1 cellular context compared by ENCODE assay signal in the genomic region with DNA sequence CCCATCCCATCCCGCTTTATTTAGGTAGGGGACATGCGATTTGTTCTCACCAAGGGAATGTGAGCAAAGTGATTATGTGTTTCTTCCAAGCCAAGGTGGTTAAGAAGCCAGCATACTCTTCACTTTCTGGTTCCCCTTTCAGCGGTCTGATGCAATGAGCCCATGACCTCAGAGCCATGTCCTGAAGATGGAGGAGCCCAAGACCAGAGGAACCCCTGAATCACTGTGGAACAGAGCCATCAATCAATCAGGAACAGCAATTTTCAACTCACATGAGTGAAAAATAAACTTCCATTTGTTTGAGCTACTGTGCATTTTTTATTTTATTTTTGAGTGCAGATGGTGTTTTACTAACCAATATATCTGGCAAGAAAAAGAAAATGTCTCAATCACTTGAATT.
TF ChIP-seq lines count a peak whose summit lies in the region.

No MANE protein-coding gene starts in this region.

TF ChIP-seq in K562, 482 proteins besides CTCF, POLR2A, EP300 and RAD21 (continued from another document and continues in another):
- TF ChIP-seq, protein P1, sequence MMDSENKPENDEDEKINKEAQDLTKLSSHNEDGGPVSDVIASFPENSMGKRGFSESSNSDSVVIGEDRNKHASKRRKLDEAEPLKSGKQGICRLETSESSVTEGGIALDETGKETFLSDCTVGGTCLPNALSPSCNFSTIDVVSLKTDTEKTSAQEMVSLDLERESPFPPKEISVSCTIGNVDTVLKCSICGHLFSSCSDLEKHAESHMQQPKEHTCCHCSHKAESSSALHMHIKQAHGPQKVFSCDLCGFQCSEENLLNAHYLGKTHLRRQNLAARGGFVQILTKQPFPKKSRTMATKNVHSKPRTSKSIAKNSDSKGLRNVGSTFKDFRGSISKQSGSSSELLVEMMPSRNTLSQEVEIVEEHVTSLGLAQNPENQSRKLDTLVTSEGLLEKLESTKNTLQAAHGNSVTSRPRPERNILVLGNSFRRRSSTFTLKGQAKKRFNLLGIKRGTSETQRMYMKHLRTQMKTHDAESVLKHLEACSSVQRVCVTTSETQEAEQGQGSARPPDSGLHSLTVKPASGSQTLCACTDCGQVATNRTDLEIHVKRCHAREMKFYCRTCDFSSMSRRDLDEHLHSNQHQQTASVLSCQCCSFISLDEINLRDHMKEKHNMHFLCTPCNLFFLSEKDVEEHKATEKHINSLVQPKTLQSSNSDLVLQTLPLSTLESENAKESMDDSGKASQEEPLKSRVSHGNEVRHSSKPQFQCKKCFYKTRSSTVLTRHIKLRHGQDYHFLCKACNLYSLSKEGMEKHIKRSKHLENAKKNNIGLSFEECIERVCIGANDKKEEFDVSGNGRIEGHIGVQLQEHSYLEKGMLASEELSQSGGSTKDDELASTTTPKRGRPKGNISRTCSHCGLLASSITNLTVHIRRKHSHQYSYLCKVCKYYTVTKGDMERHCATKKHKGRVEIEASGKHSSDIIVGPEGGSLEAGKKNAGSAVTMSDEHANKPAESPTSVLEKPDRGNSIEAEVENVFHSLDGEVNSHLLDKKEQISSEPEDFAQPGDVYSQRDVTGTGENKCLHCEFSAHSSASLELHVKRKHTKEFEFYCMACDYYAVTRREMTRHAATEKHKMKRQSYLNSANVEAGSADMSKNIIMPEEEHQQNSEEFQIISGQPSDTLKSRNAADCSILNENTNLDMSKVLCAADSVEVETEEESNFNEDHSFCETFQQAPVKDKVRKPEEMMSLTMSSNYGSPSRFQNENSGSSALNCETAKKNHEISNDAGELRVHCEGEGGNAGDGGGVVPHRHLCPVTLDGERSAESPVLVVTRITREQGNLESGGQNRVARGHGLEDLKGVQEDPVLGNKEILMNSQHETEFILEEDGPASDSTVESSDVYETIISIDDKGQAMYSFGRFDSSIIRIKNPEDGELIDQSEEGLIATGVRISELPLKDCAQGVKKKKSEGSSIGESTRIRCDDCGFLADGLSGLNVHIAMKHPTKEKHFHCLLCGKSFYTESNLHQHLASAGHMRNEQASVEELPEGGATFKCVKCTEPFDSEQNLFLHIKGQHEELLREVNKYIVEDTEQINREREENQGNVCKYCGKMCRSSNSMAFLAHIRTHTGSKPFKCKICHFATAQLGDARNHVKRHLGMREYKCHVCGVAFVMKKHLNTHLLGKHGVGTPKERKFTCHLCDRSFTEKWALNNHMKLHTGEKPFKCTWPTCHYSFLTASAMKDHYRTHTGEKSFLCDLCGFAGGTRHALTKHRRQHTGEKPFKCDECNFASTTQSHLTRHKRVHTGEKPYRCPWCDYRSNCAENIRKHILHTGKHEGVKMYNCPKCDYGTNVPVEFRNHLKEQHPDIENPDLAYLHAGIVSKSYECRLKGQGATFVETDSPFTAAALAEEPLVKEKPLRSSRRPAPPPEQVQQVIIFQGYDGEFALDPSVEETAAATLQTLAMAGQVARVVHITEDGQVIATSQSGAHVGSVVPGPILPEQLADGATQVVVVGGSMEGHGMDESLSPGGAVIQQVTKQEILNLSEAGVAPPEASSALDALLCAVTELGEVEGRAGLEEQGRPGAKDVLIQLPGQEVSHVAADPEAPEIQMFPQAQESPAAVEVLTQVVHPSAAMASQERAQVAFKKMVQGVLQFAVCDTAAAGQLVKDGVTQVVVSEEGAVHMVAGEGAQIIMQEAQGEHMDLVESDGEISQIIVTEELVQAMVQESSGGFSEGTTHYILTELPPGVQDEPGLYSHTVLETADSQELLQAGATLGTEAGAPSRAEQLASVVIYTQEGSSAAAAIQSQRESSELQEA (IDR thresholded peaks at IDR 0.05; ENCODE audit: low read depth), result no peak
- TF ChIP-seq ZBTB1 (CRISPR knock-in tag; IDR thresholded peaks at IDR 0.05; ENCODE audit: borderline replicate concordance, low read depth), result no peak
- no peak for TF ChIP-seq GABPB1 (CRISPR knock-in tag; IDR thresholded peaks at IDR 0.05)
- no peak for TF ChIP-seq NELFE (IDR thresholded peaks at IDR 0.05; ENCODE audit: insufficient read depth, insufficient read length)
- TF ChIP-seq ZNF79 (CRISPR knock-in tag; IDR thresholded peaks at IDR 0.05; ENCODE audit: low read depth), result no peak
- TF ChIP-seq JUND (IDR thresholded peaks at IDR 0.05; ENCODE audit: borderline replicate concordance, low read depth, low read length), result peak; percentile 71
- TF ChIP-seq JUND (tag; IDR thresholded peaks at IDR 0.05; ENCODE audit: borderline replicate concordance, low read depth, low read length), result peak; percentile 61; the same call in 1 of the 3 replicates
- TF ChIP-seq NONO (IDR thresholded peaks at IDR 0.05; ENCODE audit: low read depth in 2 of 2, low read length in 1 of 2), result no peak
- TF ChIP-seq RBM22 (IDR thresholded peaks at IDR 0.05; ENCODE audit: low read depth, low read length, poor library complexity, severe bottlenecking), result no peak
- no peak for TF ChIP-seq ARID1B (IDR thresholded peaks at IDR 0.05)
- no peak for TF ChIP-seq WHSC1 (IDR thresholded peaks at IDR 0.05; ENCODE audit: low read length)
- no peak for TF ChIP-seq ZNF3 (CRISPR knock-in tag; IDR thresholded peaks at IDR 0.05)
- TF ChIP-seq, protein P2, sequence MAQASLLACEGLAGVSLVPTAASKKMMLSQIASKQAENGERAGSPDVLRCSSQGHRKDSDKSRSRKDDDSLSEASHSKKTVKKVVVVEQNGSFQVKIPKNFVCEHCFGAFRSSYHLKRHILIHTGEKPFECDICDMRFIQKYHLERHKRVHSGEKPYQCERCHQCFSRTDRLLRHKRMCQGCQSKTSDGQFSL (CRISPR knock-in tag; IDR thresholded peaks at IDR 0.05), result no peak
- TF ChIP-seq, protein P2 (tag; IDR thresholded peaks at IDR 0.05), result no peak
- no peak for TF ChIP-seq ZNF232 (CRISPR knock-in tag; IDR thresholded peaks at IDR 0.05)
- TF ChIP-seq POLR2AphosphoS5 (IDR thresholded peaks at IDR 0.05; ENCODE audit: control insufficient read depth, insufficient read depth, low read depth, low read length), result no peak
- TF ChIP-seq, protein P3, sequence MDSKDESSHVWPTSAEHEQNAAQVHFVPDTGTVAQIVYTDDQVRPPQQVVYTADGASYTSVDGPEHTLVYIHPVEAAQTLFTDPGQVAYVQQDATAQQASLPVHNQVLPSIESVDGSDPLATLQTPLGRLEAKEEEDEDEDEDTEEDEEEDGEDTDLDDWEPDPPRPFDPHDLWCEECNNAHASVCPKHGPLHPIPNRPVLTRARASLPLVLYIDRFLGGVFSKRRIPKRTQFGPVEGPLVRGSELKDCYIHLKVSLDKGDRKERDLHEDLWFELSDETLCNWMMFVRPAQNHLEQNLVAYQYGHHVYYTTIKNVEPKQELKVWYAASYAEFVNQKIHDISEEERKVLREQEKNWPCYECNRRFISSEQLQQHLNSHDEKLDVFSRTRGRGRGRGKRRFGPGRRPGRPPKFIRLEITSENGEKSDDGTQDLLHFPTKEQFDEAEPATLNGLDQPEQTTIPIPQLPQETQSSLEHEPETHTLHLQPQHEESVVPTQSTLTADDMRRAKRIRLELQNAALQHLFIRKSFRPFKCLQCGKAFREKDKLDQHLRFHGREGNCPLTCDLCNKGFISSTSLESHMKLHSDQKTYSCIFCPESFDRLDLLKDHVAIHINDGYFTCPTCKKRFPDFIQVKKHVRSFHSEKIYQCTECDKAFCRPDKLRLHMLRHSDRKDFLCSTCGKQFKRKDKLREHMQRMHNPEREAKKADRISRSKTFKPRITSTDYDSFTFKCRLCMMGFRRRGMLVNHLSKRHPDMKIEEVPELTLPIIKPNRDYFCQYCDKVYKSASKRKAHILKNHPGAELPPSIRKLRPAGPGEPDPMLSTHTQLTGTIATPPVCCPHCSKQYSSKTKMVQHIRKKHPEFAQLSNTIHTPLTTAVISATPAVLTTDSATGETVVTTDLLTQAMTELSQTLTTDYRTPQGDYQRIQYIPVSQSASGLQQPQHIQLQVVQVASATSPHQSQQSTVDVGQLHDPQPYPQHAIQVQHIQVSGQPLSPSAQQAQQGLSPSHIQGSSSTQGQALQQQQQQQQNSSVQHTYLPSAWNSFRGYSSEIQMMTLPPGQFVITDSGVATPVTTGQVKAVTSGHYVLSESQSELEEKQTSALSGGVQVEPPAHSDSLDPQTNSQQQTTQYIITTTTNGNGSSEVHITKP (IDR thresholded peaks at IDR 0.05; ENCODE audit: partially characterized antibody), result peak; percentile 22
- TF ChIP-seq SMAD4 (CRISPR knock-in tag; conservative IDR thresholded peaks at IDR 0.05), result no peak
- TF ChIP-seq, protein P4, sequence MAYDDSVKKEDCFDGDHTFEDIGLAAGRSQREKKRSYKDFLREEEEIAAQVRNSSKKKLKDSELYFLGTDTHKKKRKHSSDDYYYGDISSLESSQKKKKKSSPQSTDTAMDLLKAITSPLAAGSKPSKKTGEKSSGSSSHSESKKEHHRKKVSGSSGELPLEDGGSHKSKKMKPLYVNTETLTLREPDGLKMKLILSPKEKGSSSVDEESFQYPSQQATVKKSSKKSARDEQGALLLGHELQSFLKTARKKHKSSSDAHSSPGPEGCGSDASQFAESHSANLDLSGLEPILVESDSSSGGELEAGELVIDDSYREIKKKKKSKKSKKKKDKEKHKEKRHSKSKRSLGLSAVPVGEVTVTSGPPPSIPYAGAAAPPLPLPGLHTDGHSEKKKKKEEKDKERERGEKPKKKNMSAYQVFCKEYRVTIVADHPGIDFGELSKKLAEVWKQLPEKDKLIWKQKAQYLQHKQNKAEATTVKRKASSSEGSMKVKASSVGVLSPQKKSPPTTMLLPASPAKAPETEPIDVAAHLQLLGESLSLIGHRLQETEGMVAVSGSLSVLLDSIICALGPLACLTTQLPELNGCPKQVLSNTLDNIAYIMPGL (CRISPR knock-in tag; IDR thresholded peaks at IDR 0.05), result no peak
- TF ChIP-seq, protein P5, sequence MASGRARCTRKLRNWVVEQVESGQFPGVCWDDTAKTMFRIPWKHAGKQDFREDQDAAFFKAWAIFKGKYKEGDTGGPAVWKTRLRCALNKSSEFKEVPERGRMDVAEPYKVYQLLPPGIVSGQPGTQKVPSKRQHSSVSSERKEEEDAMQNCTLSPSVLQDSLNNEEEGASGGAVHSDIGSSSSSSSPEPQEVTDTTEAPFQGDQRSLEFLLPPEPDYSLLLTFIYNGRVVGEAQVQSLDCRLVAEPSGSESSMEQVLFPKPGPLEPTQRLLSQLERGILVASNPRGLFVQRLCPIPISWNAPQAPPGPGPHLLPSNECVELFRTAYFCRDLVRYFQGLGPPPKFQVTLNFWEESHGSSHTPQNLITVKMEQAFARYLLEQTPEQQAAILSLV (tag; IDR thresholded peaks at IDR 0.05), result no peak
- TF ChIP-seq, protein P6, sequence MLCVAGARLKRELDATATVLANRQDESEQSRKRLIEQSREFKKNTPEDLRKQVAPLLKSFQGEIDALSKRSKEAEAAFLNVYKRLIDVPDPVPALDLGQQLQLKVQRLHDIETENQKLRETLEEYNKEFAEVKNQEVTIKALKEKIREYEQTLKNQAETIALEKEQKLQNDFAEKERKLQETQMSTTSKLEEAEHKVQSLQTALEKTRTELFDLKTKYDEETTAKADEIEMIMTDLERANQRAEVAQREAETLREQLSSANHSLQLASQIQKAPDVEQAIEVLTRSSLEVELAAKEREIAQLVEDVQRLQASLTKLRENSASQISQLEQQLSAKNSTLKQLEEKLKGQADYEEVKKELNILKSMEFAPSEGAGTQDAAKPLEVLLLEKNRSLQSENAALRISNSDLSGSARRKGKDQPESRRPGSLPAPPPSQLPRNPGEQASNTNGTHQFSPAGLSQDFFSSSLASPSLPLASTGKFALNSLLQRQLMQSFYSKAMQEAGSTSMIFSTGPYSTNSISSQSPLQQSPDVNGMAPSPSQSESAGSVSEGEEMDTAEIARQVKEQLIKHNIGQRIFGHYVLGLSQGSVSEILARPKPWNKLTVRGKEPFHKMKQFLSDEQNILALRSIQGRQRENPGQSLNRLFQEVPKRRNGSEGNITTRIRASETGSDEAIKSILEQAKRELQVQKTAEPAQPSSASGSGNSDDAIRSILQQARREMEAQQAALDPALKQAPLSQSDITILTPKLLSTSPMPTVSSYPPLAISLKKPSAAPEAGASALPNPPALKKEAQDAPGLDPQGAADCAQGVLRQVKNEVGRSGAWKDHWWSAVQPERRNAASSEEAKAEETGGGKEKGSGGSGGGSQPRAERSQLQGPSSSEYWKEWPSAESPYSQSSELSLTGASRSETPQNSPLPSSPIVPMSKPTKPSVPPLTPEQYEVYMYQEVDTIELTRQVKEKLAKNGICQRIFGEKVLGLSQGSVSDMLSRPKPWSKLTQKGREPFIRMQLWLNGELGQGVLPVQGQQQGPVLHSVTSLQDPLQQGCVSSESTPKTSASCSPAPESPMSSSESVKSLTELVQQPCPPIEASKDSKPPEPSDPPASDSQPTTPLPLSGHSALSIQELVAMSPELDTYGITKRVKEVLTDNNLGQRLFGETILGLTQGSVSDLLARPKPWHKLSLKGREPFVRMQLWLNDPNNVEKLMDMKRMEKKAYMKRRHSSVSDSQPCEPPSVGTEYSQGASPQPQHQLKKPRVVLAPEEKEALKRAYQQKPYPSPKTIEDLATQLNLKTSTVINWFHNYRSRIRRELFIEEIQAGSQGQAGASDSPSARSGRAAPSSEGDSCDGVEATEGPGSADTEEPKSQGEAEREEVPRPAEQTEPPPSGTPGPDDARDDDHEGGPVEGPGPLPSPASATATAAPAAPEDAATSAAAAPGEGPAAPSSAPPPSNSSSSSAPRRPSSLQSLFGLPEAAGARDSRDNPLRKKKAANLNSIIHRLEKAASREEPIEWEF (CRISPR knock-in tag; IDR thresholded peaks at IDR 0.05), result no peak
- no peak for TF ChIP-seq ZNF780A (CRISPR knock-in tag; IDR thresholded peaks at IDR 0.05)
- TF ChIP-seq, protein P7, sequence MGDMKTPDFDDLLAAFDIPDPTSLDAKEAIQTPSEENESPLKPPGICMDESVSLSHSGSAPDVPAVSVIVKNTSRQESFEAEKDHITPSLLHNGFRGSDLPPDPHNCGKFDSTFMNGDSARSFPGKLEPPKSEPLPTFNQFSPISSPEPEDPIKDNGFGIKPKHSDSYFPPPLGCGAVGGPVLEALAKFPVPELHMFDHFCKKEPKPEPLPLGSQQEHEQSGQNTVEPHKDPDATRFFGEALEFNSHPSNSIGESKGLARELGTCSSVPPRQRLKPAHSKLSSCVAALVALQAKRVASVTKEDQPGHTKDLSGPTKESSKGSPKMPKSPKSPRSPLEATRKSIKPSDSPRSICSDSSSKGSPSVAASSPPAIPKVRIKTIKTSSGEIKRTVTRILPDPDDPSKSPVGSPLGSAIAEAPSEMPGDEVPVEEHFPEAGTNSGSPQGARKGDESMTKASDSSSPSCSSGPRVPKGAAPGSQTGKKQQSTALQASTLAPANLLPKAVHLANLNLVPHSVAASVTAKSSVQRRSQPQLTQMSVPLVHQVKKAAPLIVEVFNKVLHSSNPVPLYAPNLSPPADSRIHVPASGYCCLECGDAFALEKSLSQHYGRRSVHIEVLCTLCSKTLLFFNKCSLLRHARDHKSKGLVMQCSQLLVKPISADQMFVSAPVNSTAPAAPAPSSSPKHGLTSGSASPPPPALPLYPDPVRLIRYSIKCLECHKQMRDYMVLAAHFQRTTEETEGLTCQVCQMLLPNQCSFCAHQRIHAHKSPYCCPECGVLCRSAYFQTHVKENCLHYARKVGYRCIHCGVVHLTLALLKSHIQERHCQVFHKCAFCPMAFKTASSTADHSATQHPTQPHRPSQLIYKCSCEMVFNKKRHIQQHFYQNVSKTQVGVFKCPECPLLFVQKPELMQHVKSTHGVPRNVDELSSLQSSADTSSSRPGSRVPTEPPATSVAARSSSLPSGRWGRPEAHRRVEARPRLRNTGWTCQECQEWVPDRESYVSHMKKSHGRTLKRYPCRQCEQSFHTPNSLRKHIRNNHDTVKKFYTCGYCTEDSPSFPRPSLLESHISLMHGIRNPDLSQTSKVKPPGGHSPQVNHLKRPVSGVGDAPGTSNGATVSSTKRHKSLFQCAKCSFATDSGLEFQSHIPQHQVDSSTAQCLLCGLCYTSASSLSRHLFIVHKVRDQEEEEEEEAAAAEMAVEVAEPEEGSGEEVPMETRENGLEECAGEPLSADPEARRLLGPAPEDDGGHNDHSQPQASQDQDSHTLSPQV (IDR thresholded peaks at IDR 0.05), result no peak
- no peak for TF ChIP-seq IFI16 (CRISPR knock-in tag; IDR thresholded peaks at IDR 0.05)
